ENCODE assay signal across 1 cellular context in genomic region chr16:84438971-84439696, GRCh38.
TF ChIP-seq lines count a peak whose summit lies in the region.

No MANE protein-coding gene starts in this region.

TF ChIP-seq in HepG2, 621 proteins besides CTCF, POLR2A, EP300 and RAD21 (continued from another document):
- TF ChIP-seq ZNF18 (CRISPR knock-in tag; IDR thresholded peaks at IDR 0.05; ENCODE audit: insufficient replicate concordance), result no peak
- no peak for TF ChIP-seq YY1 (IDR thresholded peaks at IDR 0.05; ENCODE audit: insufficient read depth, insufficient replicate concordance, low read depth, low read length)
- no peak for TF ChIP-seq ETS1 (CRISPR knock-in tag; IDR thresholded peaks at IDR 0.05)
- no peak for TF ChIP-seq ZNF281 (CRISPR knock-in tag; IDR thresholded peaks at IDR 0.05; ENCODE audit: borderline replicate concordance)
- TF ChIP-seq ZSCAN22 (CRISPR knock-in tag; IDR thresholded peaks at IDR 0.05), result no peak
TF ChIP-seq in HepG2: peak in this region for 1.
